8 cellular contexts compared by ENCODE assay signal in the genomic region with DNA sequence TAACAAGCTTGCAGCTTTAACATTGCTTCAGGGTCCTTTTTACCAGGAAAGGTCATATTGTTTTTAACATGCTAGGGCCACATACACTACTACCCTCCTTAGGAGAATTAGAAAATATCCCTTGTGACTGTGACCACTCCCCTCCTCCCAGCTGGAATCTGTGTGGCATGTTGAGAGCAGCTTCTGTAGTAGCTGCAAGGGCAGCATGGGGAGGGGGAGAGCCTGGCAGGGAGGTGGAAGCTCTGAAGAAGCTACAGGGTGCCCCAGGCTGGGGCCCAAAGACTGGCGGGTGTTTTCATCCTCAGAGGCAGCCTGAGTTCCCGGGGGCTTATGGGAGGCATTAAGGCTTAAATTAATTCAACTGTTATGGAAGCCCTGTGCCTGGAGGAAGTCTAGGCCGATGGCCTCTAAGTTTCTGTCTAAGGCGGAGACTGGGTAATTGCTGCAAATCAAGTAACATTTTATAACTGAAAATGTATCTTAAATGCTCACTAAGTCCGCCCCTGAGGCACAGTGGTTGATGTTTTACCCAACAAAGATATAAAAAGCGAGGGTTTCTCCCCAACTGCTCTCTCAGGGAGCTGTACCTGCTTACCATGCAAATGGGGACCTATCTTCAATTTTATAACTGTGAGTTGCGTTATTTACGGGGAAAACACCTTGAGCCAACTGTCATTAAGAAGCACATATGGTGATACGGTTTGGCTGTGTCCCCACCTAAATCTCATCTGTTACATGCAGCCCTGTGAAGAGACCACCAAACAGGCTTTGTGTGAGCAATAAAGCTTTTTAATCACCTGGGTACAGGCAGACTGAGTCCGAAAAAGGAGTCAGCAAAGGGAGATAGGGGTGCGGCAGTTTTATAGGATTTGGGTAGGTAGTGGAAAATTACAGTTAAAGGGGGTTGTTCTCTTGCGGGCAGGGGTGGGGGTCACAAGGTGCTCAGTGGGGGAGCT. TPM values are rescaled to one million over a fixed set of nuclear protein-coding genes. Genes with fewer than 3 reads are reported as not detected.
DNase-seq lines count a peak whose midpoint lies in the region; ATAC-seq and TF ChIP-seq lines count a peak whose summit lies in the region.

No MANE protein-coding gene starts in this region.

- DNase-seq in left lung = no peak
- DNase-seq in glomerular visceral epithelial cell (ENCODE audit: extremely low spot score) = no peak
- DNase-seq in NCI-H1092 treated with DMSO at 0.1 percent for 48 hours (lab: John Stamatoyannopoulos, UW) = no peak
- DNase-seq in brain microvascular endothelial cell = no peak
- DNase-seq in head of caudate nucleus = no peak

- H3K9me3 ChIP-seq in left lung = no peaks in the 10 kb centered on the region

- H3K4me1 ChIP-seq in left lung = peaks cover 15% of the 10 kb centered on the region in 2 donors

- intact Hi-C loops in left lung (cut with DNase I) (no loop called here), head of caudate nucleus (cut with DNase I) (no loop called here)

- H3K27ac ChIP-seq in left lung (no peak overlapping the region), brain microvascular endothelial cell (no peak overlapping the region)

- in situ Hi-C loops in brain microvascular endothelial cell (cut with HindIII; ENCODE audit: low pct_ligation_motif_present, low sequenced_read_pairs) = no loop called here

- ATAC-seq in GM18511 (IDR thresholded peaks at IDR 0.05; ENCODE audit: unreplicated experiment) (peak; percentile 76), GM21526 (IDR thresholded peaks at IDR 0.05; ENCODE audit: low FRiP score, unreplicated experiment) (peak; percentile 54), HG03521 (IDR thresholded peaks at IDR 0.05; ENCODE audit: unreplicated experiment) (peak; percentile 45), left lung (peak; percentile 66)

- H3K36me3 ChIP-seq in left lung = no peaks in the 10 kb centered on the region
- no peaks in the 10 kb centered on the region for H3K36me3 ChIP-seq in brain microvascular endothelial cell (replicated peaks)

- TF ChIP-seq CTCF in left lung (IDR thresholded peaks at IDR 0.05) (no peak), brain microvascular endothelial cell (IDR thresholded peaks at IDR 0.05; ENCODE audit: low read depth, low read length, missing control alignments) (no peak)

- H3K4me3 ChIP-seq in left lung (no peak overlapping the region), brain microvascular endothelial cell (ENCODE audit: low read depth, low read length) (no peak overlapping the region)

- H3K27me3 ChIP-seq in left lung (no peaks in the 10 kb centered on the region), brain microvascular endothelial cell (replicated peaks) (no peaks in the 10 kb centered on the region)

RNA-seq across cellular contexts. Expression of gene STS, which starts 37.4 kb away (rescaled TPM):
- 10 to 100 TPM; 13.7 to 33.8 TPM for total RNA-seq in left lung

RNA-seq across cellular contexts. Expression of gene PUDP, which starts 37.8 kb away (rescaled TPM):
- total RNA-seq in left lung = 10 to 100 TPM; 13.8 to 26.1 TPM
